1 cellular context compared by ENCODE assay signal in genomic region chr4:78764498-78764961, GRCh38.
TF ChIP-seq lines count a peak whose summit lies in the region.

No MANE protein-coding gene starts in this region.

TF ChIP-seq in K562, 482 proteins besides CTCF, POLR2A, EP300 and RAD21 (continued from another document and continues in another):
- TF ChIP-seq, protein P1, sequence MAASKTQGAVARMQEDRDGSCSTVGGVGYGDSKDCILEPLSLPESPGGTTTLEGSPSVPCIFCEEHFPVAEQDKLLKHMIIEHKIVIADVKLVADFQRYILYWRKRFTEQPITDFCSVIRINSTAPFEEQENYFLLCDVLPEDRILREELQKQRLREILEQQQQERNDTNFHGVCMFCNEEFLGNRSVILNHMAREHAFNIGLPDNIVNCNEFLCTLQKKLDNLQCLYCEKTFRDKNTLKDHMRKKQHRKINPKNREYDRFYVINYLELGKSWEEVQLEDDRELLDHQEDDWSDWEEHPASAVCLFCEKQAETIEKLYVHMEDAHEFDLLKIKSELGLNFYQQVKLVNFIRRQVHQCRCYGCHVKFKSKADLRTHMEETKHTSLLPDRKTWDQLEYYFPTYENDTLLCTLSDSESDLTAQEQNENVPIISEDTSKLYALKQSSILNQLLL (CRISPR knock-in tag; IDR thresholded peaks at IDR 0.05; ENCODE audit: borderline replicate concordance) = no peak
- TF ChIP-seq, protein P2, sequence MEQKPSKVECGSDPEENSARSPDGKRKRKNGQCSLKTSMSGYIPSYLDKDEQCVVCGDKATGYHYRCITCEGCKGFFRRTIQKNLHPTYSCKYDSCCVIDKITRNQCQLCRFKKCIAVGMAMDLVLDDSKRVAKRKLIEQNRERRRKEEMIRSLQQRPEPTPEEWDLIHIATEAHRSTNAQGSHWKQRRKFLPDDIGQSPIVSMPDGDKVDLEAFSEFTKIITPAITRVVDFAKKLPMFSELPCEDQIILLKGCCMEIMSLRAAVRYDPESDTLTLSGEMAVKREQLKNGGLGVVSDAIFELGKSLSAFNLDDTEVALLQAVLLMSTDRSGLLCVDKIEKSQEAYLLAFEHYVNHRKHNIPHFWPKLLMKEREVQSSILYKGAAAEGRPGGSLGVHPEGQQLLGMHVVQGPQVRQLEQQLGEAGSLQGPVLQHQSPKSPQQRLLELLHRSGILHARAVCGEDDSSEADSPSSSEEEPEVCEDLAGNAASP (IDR thresholded peaks at IDR 0.05) = no peak
- TF ChIP-seq JUN (IDR thresholded peaks at IDR 0.05; ENCODE audit: borderline replicate concordance, low read depth, low read length) = 0 out of 2 replicates have a peak, but pooled peaks have one; percentile 61
- TF ChIP-seq JUN (CRISPR knock-in tag; IDR thresholded peaks at IDR 0.05; ENCODE audit: borderline replicate concordance) = no peak
- no peak for TF ChIP-seq CHD1 (IDR thresholded peaks at IDR 0.05; ENCODE audit: low read length)
- no peak for TF ChIP-seq NELFE (IDR thresholded peaks at IDR 0.05; ENCODE audit: insufficient read depth, insufficient read length)
- TF ChIP-seq MXI1 (IDR thresholded peaks at IDR 0.05; ENCODE audit: low read depth, low read length) = no peak
- no peak for TF ChIP-seq HIVEP1 (CRISPR knock-in tag; IDR thresholded peaks at IDR 0.05)
- TF ChIP-seq GATAD2B (IDR thresholded peaks at IDR 0.05; ENCODE audit: borderline replicate concordance) = peak; percentile 78; the same call in 1 of the 2 replicates
- TF ChIP-seq MIER1 (IDR thresholded peaks at IDR 0.05; ENCODE audit: low read depth) = no peak
- peak; percentile 65 for TF ChIP-seq TCF3 (CRISPR knock-in tag; IDR thresholded peaks at IDR 0.05)
- TF ChIP-seq RB1 (IDR thresholded peaks at IDR 0.05; ENCODE audit: low read depth) = no peak
- no peak for TF ChIP-seq ATF2 (CRISPR knock-in tag; IDR thresholded peaks at IDR 0.05)
- TF ChIP-seq MAZ (CRISPR knock-in tag; conservative IDR thresholded peaks at IDR 0.05 in 1 of 2, IDR thresholded peaks at IDR 0.05 in 1 of 2) = peak in 1 of 2 experiments; percentile 45; a peak in 1 of 4 replicates
- TF ChIP-seq MTA3 (IDR thresholded peaks at IDR 0.05; ENCODE audit: borderline replicate concordance) = no peak
- TF ChIP-seq, protein P3, sequence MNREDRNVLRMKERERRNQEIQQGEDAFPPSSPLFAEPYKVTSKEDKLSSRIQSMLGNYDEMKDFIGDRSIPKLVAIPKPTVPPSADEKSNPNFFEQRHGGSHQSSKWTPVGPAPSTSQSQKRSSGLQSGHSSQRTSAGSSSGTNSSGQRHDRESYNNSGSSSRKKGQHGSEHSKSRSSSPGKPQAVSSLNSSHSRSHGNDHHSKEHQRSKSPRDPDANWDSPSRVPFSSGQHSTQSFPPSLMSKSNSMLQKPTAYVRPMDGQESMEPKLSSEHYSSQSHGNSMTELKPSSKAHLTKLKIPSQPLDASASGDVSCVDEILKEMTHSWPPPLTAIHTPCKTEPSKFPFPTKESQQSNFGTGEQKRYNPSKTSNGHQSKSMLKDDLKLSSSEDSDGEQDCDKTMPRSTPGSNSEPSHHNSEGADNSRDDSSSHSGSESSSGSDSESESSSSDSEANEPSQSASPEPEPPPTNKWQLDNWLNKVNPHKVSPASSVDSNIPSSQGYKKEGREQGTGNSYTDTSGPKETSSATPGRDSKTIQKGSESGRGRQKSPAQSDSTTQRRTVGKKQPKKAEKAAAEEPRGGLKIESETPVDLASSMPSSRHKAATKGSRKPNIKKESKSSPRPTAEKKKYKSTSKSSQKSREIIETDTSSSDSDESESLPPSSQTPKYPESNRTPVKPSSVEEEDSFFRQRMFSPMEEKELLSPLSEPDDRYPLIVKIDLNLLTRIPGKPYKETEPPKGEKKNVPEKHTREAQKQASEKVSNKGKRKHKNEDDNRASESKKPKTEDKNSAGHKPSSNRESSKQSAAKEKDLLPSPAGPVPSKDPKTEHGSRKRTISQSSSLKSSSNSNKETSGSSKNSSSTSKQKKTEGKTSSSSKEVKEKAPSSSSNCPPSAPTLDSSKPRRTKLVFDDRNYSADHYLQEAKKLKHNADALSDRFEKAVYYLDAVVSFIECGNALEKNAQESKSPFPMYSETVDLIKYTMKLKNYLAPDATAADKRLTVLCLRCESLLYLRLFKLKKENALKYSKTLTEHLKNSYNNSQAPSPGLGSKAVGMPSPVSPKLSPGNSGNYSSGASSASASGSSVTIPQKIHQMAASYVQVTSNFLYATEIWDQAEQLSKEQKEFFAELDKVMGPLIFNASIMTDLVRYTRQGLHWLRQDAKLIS (CRISPR knock-in tag; IDR thresholded peaks at IDR 0.05) = no peak
- peak; percentile 88 for TF ChIP-seq SMARCE1 (IDR thresholded peaks at IDR 0.05)
- 0 out of 2 replicates have a peak, but pooled peaks have one; percentile 32 for TF ChIP-seq ZFX (CRISPR knock-in tag; IDR thresholded peaks at IDR 0.05)
- TF ChIP-seq ATF6 (CRISPR knock-in tag; IDR thresholded peaks at IDR 0.05) = no peak
- peak; percentile 98 for TF ChIP-seq FOSL1 (tag; conservative IDR thresholded peaks at IDR 0.05)
- no peak for TF ChIP-seq CBX2 (IDR thresholded peaks at IDR 0.05; ENCODE audit: insufficient read depth, low read length, poor library complexity, severe bottlenecking)
- TF ChIP-seq SOX6 (IDR thresholded peaks at IDR 0.05) = peak; percentile 90
- TF ChIP-seq HMGN3 (IDR thresholded peaks at IDR 0.05; ENCODE audit: borderline replicate concordance, extremely low read depth, insufficient read length, low read depth, low read length) = no peak
- TF ChIP-seq MEIS2 (IDR thresholded peaks at IDR 0.05; ENCODE audit: partially characterized antibody) = peak; percentile 77
- no peak for TF ChIP-seq ZNF561 (CRISPR knock-in tag; conservative IDR thresholded peaks at IDR 0.05)
- no peak for TF ChIP-seq DDX20 (tag; IDR thresholded peaks at IDR 0.05; ENCODE audit: low read depth)
- peak; percentile 67 for TF ChIP-seq FOXK2 (conservative IDR thresholded peaks at IDR 0.05 in 1 of 2, IDR thresholded peaks at IDR 0.05 in 1 of 2; ENCODE audit: low read depth in 2 of 2)
- 0 out of 4 replicates have a peak, but pooled peaks of 1 of the 2 experiments have one; percentile 12 for TF ChIP-seq TRIM24 (IDR thresholded peaks at IDR 0.05)
- TF ChIP-seq, protein P4, sequence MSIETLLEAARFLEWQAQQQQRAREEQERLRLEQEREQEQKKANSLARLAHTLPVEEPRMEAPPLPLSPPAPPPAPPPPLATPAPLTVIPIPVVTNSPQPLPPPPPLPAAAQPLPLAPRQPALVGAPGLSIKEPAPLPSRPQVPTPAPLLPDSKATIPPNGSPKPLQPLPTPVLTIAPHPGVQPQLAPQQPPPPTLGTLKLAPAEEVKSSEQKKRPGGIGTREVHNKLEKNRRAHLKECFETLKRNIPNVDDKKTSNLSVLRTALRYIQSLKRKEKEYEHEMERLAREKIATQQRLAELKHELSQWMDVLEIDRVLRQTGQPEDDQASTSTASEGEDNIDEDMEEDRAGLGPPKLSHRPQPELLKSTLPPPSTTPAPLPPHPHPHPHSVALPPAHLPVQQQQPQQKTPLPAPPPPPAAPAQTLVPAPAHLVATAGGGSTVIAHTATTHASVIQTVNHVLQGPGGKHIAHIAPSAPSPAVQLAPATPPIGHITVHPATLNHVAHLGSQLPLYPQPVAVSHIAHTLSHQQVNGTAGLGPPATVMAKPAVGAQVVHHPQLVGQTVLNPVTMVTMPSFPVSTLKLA (conservative IDR thresholded peaks at IDR 0.05) = 0 out of 4 replicates have a peak, but pooled peaks of 1 of the 2 experiments have one; percentile 20
- TF ChIP-seq RFX1 (IDR thresholded peaks at IDR 0.05) = peak; percentile 51
- peak; percentile 43; the same call in 1 of the 2 replicates for TF ChIP-seq FOXJ3 (CRISPR knock-in tag; IDR thresholded peaks at IDR 0.05)
- TF ChIP-seq, protein P5, sequence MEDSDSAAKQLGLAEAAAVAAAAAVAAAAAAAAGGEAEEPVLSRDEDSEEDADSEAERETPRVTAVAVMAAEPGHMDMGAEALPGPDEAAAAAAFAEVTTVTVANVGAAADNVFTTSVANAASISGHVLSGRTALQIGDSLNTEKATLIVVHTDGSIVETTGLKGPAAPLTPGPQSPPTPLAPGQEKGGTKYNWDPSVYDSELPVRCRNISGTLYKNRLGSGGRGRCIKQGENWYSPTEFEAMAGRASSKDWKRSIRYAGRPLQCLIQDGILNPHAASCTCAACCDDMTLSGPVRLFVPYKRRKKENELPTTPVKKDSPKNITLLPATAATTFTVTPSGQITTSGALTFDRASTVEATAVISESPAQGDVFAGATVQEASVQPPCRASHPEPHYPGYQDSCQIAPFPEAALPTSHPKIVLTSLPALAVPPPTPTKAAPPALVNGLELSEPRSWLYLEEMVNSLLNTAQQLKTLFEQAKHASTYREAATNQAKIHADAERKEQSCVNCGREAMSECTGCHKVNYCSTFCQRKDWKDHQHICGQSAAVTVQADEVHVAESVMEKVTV (CRISPR knock-in tag; IDR thresholded peaks at IDR 0.05) = peak; percentile 46; the same call in 1 of the 2 replicates
- TF ChIP-seq, protein P6, sequence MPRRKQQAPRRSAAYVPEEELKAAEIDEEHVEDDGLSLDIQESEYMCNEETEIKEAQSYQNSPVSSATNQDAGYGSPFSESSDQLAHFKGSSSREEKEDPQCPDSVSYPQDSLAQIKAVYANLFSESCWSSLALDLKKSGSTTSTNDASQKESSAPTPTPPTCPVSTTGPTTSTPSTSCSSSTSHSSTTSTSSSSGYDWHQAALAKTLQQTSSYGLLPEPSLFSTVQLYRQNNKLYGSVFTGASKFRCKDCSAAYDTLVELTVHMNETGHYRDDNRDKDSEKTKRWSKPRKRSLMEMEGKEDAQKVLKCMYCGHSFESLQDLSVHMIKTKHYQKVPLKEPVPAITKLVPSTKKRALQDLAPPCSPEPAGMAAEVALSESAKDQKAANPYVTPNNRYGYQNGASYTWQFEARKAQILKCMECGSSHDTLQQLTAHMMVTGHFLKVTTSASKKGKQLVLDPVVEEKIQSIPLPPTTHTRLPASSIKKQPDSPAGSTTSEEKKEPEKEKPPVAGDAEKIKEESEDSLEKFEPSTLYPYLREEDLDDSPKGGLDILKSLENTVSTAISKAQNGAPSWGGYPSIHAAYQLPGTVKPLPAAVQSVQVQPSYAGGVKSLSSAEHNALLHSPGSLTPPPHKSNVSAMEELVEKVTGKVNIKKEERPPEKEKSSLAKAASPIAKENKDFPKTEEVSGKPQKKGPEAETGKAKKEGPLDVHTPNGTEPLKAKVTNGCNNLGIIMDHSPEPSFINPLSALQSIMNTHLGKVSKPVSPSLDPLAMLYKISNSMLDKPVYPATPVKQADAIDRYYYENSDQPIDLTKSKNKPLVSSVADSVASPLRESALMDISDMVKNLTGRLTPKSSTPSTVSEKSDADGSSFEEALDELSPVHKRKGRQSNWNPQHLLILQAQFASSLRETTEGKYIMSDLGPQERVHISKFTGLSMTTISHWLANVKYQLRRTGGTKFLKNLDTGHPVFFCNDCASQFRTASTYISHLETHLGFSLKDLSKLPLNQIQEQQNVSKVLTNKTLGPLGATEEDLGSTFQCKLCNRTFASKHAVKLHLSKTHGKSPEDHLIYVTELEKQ (CRISPR knock-in tag; IDR thresholded peaks at IDR 0.05) = no peak
- peak; percentile 15 for TF ChIP-seq CCNT2 (IDR thresholded peaks at IDR 0.05; ENCODE audit: borderline replicate concordance, extremely low read depth, insufficient read length, low read depth, low read length)
- TF ChIP-seq ZBTB12 (CRISPR knock-in tag; IDR thresholded peaks at IDR 0.05) = no peak
- peak; percentile 28; the same call in 1 of the 2 replicates for TF ChIP-seq L3MBTL2 (IDR thresholded peaks at IDR 0.05)
- no peak for TF ChIP-seq LARP7 (IDR thresholded peaks at IDR 0.05)
- no peak for TF ChIP-seq MECOM (CRISPR knock-in tag; IDR thresholded peaks at IDR 0.05)
- peak; percentile 27 for TF ChIP-seq FOS (IDR thresholded peaks at IDR 0.05; ENCODE audit: extremely low read depth, insufficient read length)
- no peak for TF ChIP-seq SP2 (IDR thresholded peaks at IDR 0.05; ENCODE audit: extremely low read depth, low read depth, low read length, poor library complexity, severe bottlenecking)
- TF ChIP-seq FOXM1 (IDR thresholded peaks at IDR 0.05; ENCODE audit: low read depth) = peak; percentile 52
- no peak for TF ChIP-seq FOXM1 (CRISPR knock-in tag; IDR thresholded peaks at IDR 0.05; ENCODE audit: low read depth)
- TF ChIP-seq ETV5 (CRISPR knock-in tag; IDR thresholded peaks at IDR 0.05; ENCODE audit: low read depth) = no peak
